8 cellular contexts compared by ENCODE assay signal in genomic region chr9:4680178-4680535, GRCh38. TPM values are rescaled to one million over a fixed set of nuclear protein-coding genes. Genes with fewer than 3 reads are reported as not detected.
DNase-seq lines count a peak whose midpoint lies in the region; ATAC-seq and TF ChIP-seq lines count a peak whose summit lies in the region.

No MANE protein-coding gene starts in this region.

- intact Hi-C loops in mucosa of descending colon (cut with DNase I, micrococcal nuclease), result no loop called here
- intact Hi-C loops in CD14-positive monocyte (cut with micrococcal nuclease), result loop anchor here in 1 of 2 donors (5.0 kb wide), 1 partner anchor 112 kb away; the partner anchor contains the start of gene RCL1

- no peaks in the 10 kb centered on the region for H3K9me3 Mint-ChIP-seq in CD14-positive monocyte

- H3K4me1 Mint-ChIP-seq in CD14-positive monocyte, result peaks cover 3% of the 10 kb centered on the region

- DNase-seq in BJ (ENCODE audit: low read depth) (no peak), mucosa of descending colon (no peak), activated gamma-delta T cell (lab: John Stamatoyannopoulos, UW) (no peak), CD14-positive monocyte (ENCODE audit: low spot score) (no peak)
- DNase-seq in activated CD4-positive, alpha-beta T cell treated with anti-CD3 and anti-CD28 coated beads for 4 hours, result no peak
- no peak for DNase-seq in stimulated activated CD4-positive, alpha-beta T cell treated with anti-CD3 and anti-CD28 coated beads, Interleukin-15, amount 100 ng/mL, for 24 hours

- peak; percentile 4 for ATAC-seq in HG03439 (IDR thresholded peaks at IDR 0.05; ENCODE audit: unreplicated experiment)
- no peak for ATAC-seq in mucosa of descending colon

- peaks cover 10 to 12% of the 10 kb centered on the region in 2 donors for H3K36me3 Mint-ChIP-seq in CD14-positive monocyte

- no peaks in the 10 kb centered on the region for H3K9me3 ChIP-seq in mucosa of descending colon

- H3K27me3 ChIP-seq in BJ (ENCODE audit: control insufficient read depth, insufficient read depth, low read length), result no peaks in the 10 kb centered on the region

- TF ChIP-seq CTCF in BJ (IDR thresholded peaks at IDR 0.05; ENCODE audit: insufficient read depth, low read depth, low read length), result no peak
- no peak for TF ChIP-seq CTCF in mucosa of descending colon (IDR thresholded peaks at IDR 0.05)
- no peak for TF ChIP-seq CTCF in CD14-positive monocyte (IDR thresholded peaks at IDR 0.05)

- no peak overlapping the region for H3K4me3 Mint-ChIP-seq in CD14-positive monocyte

- peak overlapping the region; percentile 93 for H3K27ac ChIP-seq in cingulate gyrus (ENCODE audit: low read depth, low read length)

- POLR2A ChIA-PET in BJ (lab: Charles Lee), result no interaction called here

- H3K4me1 ChIP-seq in mucosa of descending colon (ENCODE audit: low read depth), result peaks cover 27% of the 10 kb centered on the region

- H3K27ac Mint-ChIP-seq in CD14-positive monocyte, result no peak overlapping the region

- peaks cover 0 to 9% (median 1%) of the 10 kb centered on the region in 3 donors for H3K27me3 Mint-ChIP-seq in CD14-positive monocyte (ENCODE audit: low read depth in 3 of 3)

- 0 out of 2 replicates have a peak, but pooled peaks cover 2% of the 10 kb centered on the region for H3K36me3 ChIP-seq in BJ (ENCODE audit: control insufficient read depth, insufficient read depth, low read length)
- H3K36me3 ChIP-seq in mucosa of descending colon (ENCODE audit: low read depth), result no peaks in the 10 kb centered on the region

- CTCF ChIA-PET in BJ (lab: Yijun Ruan, JAX), result interaction anchor here (1.4 kb wide), 1 partner anchor 11 kb away, joined by 6 read pairs; no protein-coding TSS in a partner anchor

- H3K4me3 ChIP-seq in BJ (ENCODE audit: low read depth, low read length), result peak overlapping the region; percentile 76
- H3K4me3 ChIP-seq in mucosa of descending colon, result peak overlapping the region; percentile 50

RNA-seq across cellular contexts. Expression of gene CDC37L1, which starts 0.8 kb away (rescaled TPM):
- polyA plus RNA-seq in BJ (2011; rRNA removed), result 8.8 and 11.0 TPM in 2 replicates
- polyA minus RNA-seq in BJ (2011; rRNA and poly(A)+ RNA removed), result 2.9 and 3.9 TPM in 2 replicates
- total RNA-seq in mucosa of descending colon, result 10 to 100 TPM; 11.1 to 27.1 (median 13.9) TPM
- polyA plus RNA-seq in CD14-positive monocyte, result 1 to 10 TPM; 2.8 to 4.4 TPM

RNA-seq across cellular contexts. Expression of gene SPATA6L, which starts 13.9 kb away (rescaled TPM):
- 0.39 and 0.43 TPM in 2 replicates for polyA plus RNA-seq in BJ (2011; rRNA removed)
- polyA minus RNA-seq in BJ (2011; rRNA and poly(A)+ RNA removed), result 0.21 and 0.76 TPM in 2 replicates
- total RNA-seq in mucosa of descending colon, result 1 to 10 TPM; 4.5 to 4.9 (median 4.7) TPM
- not detected for polyA plus RNA-seq in CD14-positive monocyte

RNA-seq across cellular contexts. Expression of gene PLPP6, which starts 18.1 kb away (rescaled TPM):
- polyA plus RNA-seq in BJ (2011; rRNA removed) (6.5 and 7.0 TPM in 2 replicates), CD14-positive monocyte (1 to 10 TPM; 1.8 TPM)
- 4.2 and 4.3 TPM in 2 replicates for polyA minus RNA-seq in BJ (2011; rRNA and poly(A)+ RNA removed)
- total RNA-seq in mucosa of descending colon, result 10 to 100 TPM in 2 of 3 donors, 1 to 10 TPM in 1; 9.5 to 21.5 (median 17.2) TPM
